In the genomic region with DNA sequence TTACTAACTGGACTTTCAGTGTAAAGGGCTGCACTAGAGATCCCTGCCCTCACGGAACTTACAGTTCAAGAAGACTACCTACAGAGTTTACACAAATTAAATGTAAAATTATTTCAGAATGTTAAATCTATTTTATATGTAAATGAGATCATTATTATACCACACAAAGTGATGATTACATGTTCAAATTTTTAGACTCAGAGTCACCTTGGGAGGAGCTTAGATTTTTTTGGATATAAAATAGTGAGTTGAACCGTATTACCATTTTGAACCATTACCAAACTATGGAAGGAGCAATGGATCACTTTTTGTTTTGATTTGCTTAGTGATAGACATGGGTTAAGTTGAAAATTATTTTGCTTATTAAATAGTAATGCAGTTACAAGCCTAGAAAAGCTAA, we compare ENCODE assay signal across 10 cellular contexts. TPM values are rescaled to one million over a fixed set of nuclear protein-coding genes. Genes with fewer than 3 reads are reported as not detected.
DNase-seq lines count a peak whose midpoint lies in the region; ATAC-seq and TF ChIP-seq lines count a peak whose summit lies in the region.
"Had no signal": no experiment of that assay in that cellular context is flagged by ENCODE, and none has a peak within 500 bp of the region (broad histone marks: within the 10 kb centered on the region; RNA-seq: fewer than 3 reads in every experiment).

No MANE protein-coding gene starts in this region.

- no peak for TF ChIP-seq POLR2A in spleen (IDR thresholded peaks at IDR 0.05)

- H3K9me3 ChIP-seq in spleen = no peaks in the 10 kb centered on the region

- intact Hi-C loops in activated B cell treated with CpG ODN at 0.5 μM for 24 hours (cut with micrococcal nuclease) = loop anchor here (5.0 kb wide), 1 partner anchor 219 kb away; no protein-coding TSS in a partner anchor
- intact Hi-C loops in spleen (cut with DNase I; ENCODE audit: low total_unique reads) = no loop called here

- no peaks in the 10 kb centered on the region for H3K27me3 Mint-ChIP-seq in T-helper 1 cell treated with Interleukin-12 subunit alpha and Interleukin-12 subunit beta and Interleukin-4 antibody, amounts not matched to agents 30 μg/mL and 1 μg/mL, for 36 hours (ENCODE audit: low read depth)
- no peaks in the 10 kb centered on the region for H3K27me3 Mint-ChIP-seq in activated B cell treated with CpG ODN at 0.5 μM for 24 hours

- peak overlapping the region; percentile 85 for H3K27ac ChIP-seq in foreskin keratinocyte
- peak overlapping the region in 2 of 8 donors; percentile 33 to 91 for H3K27ac ChIP-seq in spleen

- POLR2A ChIA-PET in activated B cell treated with CpG ODN at 0.5 μM for 24 hours (lab: Charles Lee) = interaction anchor here (0.7 to 2.8 kb wide), 6 partner anchors 9 to 122 kb away, joined by 3 to 41 read pairs (median 8); a partner anchor contains a TSS
- POLR2A ChIA-PET in GM10248 (lab: Yijun Ruan, JAX) = interaction anchor here (2.5 kb wide), 1 partner anchor 75 kb away, joined by 10 read pairs; a partner anchor contains a TSS

- WGBS in spleen, 5 donors = 56 to 79% (median 68%) methylated on average over 2 of the region's 2 CpGs

- peaks cover 10% of the 10 kb centered on the region for H3K36me3 Mint-ChIP-seq in T-helper 1 cell treated with Interleukin-12 subunit alpha and Interleukin-12 subunit beta and Interleukin-4 antibody, amounts not matched to agents 30 μg/mL and 1 μg/mL, for 36 hours (ENCODE audit: low read depth)
- peaks cover 16% of the 10 kb centered on the region for H3K36me3 Mint-ChIP-seq in activated B cell treated with CpG ODN at 0.5 μM for 24 hours (ENCODE audit: low read depth)

- peaks cover 13% of the 10 kb centered on the region for H3K4me1 ChIP-seq in foreskin keratinocyte
- H3K4me1 ChIP-seq in spleen = peaks cover 21 to 67% (median 43%) of the 10 kb centered on the region in 6 donors

- no peak overlapping the region for H3K27ac Mint-ChIP-seq in T-helper 1 cell treated with Interleukin-12 subunit alpha and Interleukin-12 subunit beta and Interleukin-4 antibody, amounts not matched to agents 30 μg/mL and 1 μg/mL, for 36 hours
- no peak overlapping the region for H3K27ac Mint-ChIP-seq in activated B cell treated with CpG ODN at 0.5 μM for 24 hours

- H3K4me3 ChIP-seq in spleen = peak overlapping the region in 6 of 8 donors; percentile 81 to 99 (median 94)

- ATAC-seq in activated B cell treated with CpG ODN at 0.5 μM for 24 hours (ENCODE audit: low read depth) (no peak), foreskin keratinocyte (no peak), GM18907 (IDR thresholded peaks at IDR 0.05; ENCODE audit: unreplicated experiment) (no peak)

- peaks cover 19% of the 10 kb centered on the region for H3K4me1 Mint-ChIP-seq in T-helper 1 cell treated with Interleukin-12 subunit alpha and Interleukin-12 subunit beta and Interleukin-4 antibody, amounts not matched to agents 30 μg/mL and 1 μg/mL, for 36 hours (ENCODE audit: low read depth)
- peaks cover 39% of the 10 kb centered on the region for H3K4me1 Mint-ChIP-seq in activated B cell treated with CpG ODN at 0.5 μM for 24 hours

- H3K27me3 ChIP-seq in foreskin keratinocyte = no peaks in the 10 kb centered on the region
- no peaks in the 10 kb centered on the region for H3K27me3 ChIP-seq in spleen (replicated peaks in 1 of 7)

- CTCF ChIA-PET in activated B cell treated with CpG ODN at 0.5 μM for 24 hours (lab: Charles Lee) (interaction anchor here (1.5 to 2.6 kb wide), 3 partner anchors 9 to 120 kb away, joined by 4 to 16 read pairs (median 9); a partner anchor contains a TSS), GM10248 (lab: Yijun Ruan, JAX) (interaction anchor here (1.0 to 2.6 kb wide), 8 partner anchors 9 to 227 kb away, joined by 3 to 10 read pairs (median 4); a partner anchor contains a TSS)

- no peak for TF ChIP-seq CTCF in activated B cell treated with CpG ODN at 0.5 μM for 24 hours (IDR thresholded peaks at IDR 0.05)
- no peak for TF ChIP-seq CTCF in foreskin keratinocyte (conservative IDR thresholded peaks at IDR 0.05)
- TF ChIP-seq CTCF in spleen (IDR thresholded peaks at IDR 0.05 in 8 of 11, conservative IDR thresholded peaks at IDR 0.05 in 3 of 11) = no peak
- TF ChIP-seq CTCF in GM10248 (IDR thresholded peaks at IDR 0.05; ENCODE audit: control extremely low read depth, extremely low read depth, low read depth, missing control alignments) = no peak

- DNase-seq in T-helper 1 cell (no peak), activated B cell treated with CpG ODN at 0.5 μM for 24 hours (no peak), foreskin keratinocyte (no peak), spleen (no peak), GM10248 (ENCODE audit: extremely low spot score) (no peak)
- DNase-seq in stimulated activated CD4-positive, alpha-beta T cell treated with anti-CD3 and anti-CD28 coated beads, Interleukin-4, amount 100 ng/mL, for 4 hours = no peak
- DNase-seq: activated gamma-delta T cell, NCI-H1694 had no signal

- peak overlapping the region; percentile 91 for H3K4me3 Mint-ChIP-seq in T-helper 1 cell treated with Interleukin-12 subunit alpha and Interleukin-12 subunit beta and Interleukin-4 antibody, amounts not matched to agents 30 μg/mL and 1 μg/mL, for 36 hours
- peak overlapping the region; percentile 94 for H3K4me3 Mint-ChIP-seq in activated B cell treated with CpG ODN at 0.5 μM for 24 hours

- H3K36me3 ChIP-seq in spleen = peaks cover 0 to 28% (median 3%) of the 10 kb centered on the region in 6 donors

- no peaks in the 10 kb centered on the region for H3K9me3 Mint-ChIP-seq in T-helper 1 cell treated with Interleukin-12 subunit alpha and Interleukin-12 subunit beta and Interleukin-4 antibody, amounts not matched to agents 30 μg/mL and 1 μg/mL, for 36 hours
- no peaks in the 10 kb centered on the region for H3K9me3 Mint-ChIP-seq in activated B cell treated with CpG ODN at 0.5 μM for 24 hours

RNA-seq across cellular contexts. Expression of a gene that starts 1.6 kb away (rescaled TPM):
- 95.7 and 96.3 TPM in 2 replicates for total RNA-seq in activated B cell treated with CpG ODN at 0.5 μM for 24 hours
- total RNA-seq in foreskin keratinocyte = 124 and 127 TPM in 2 replicates
- polyA plus RNA-seq in foreskin keratinocyte = 28.7 and 35.1 TPM in 2 replicates
- 100 to 1,000 TPM in 1 of 7 donors, 10 to 100 TPM in 6; 53.9 to 104 (median 67.7) TPM for total RNA-seq in spleen
- polyA plus RNA-seq in spleen = 10 to 100 TPM; 12.8 to 20.0 (median 17.9) TPM
